20 cellular contexts compared by ENCODE assay signal in genomic region chrX:3442685-3443084, GRCh38.
"Had no signal": no experiment of that assay in that cellular context is flagged by ENCODE, and none has a peak within 500 bp of the region (broad histone marks: within the 10 kb centered on the region; RNA-seq: fewer than 3 reads in every experiment).

No MANE protein-coding gene starts in this region.

- H3K36me3 ChIP-seq: esophagus muscularis mucosa, gastrocnemius medialis, heart right ventricle, tibial nerve, upper lobe of right lung, vagina had no signal

- H3K27ac ChIP-seq: epithelial cell of prostate, esophagus muscularis mucosa, gastrocnemius medialis, parathyroid adenoma, psoas muscle, testis, tibial nerve, upper lobe of right lung, vagina had no signal

- H3K9me3 ChIP-seq: esophagus muscularis mucosa, gastrocnemius medialis, psoas muscle, testis, tibial nerve, upper lobe of right lung, vagina had no signal

- H3K27me3 Mint-ChIP-seq: stimulated activated naive B cell treated with anti-CD40 and anti-IgM and Interleukin-4, amounts not matched to agents 10 μg/mL and 1 μg/mL and 100 μg/mL, for 72 hours; stimulated activated naive CD8-positive, alpha-beta T cell treated with anti-CD3 and anti-CD28 coated beads, Interleukin-15, amount 100 ng/mL, for 72 hours had no signal

- H3K4me3 Mint-ChIP-seq: naive thymus-derived CD4-positive, alpha-beta T cell; nephron progenitor cell; stimulated activated naive B cell treated with anti-CD40 and anti-IgM and Interleukin-4, amounts not matched to agents 10 μg/mL and 1 μg/mL and 100 μg/mL, for 72 hours; stimulated activated naive CD8-positive, alpha-beta T cell treated with anti-CD3 and anti-CD28 coated beads, Interleukin-15, amount 100 ng/mL, for 72 hours had no signal

- H3K4me1 Mint-ChIP-seq: naive thymus-derived CD4-positive, alpha-beta T cell; stimulated activated naive B cell treated with anti-CD40 and anti-IgM and Interleukin-4, amounts not matched to agents 10 μg/mL and 1 μg/mL and 100 μg/mL, for 72 hours; stimulated activated naive CD8-positive, alpha-beta T cell treated with anti-CD3 and anti-CD28 coated beads, Interleukin-15, amount 100 ng/mL, for 72 hours had no signal

- H3K9ac ChIP-seq: parathyroid adenoma had no signal

- DNase-seq: effector memory CD4-positive, alpha-beta T cell; gastrocnemius medialis; hypothalamus; kidney glomerular epithelial cell; naive thymus-derived CD4-positive, alpha-beta T cell; nephron progenitor cell; psoas muscle; retina; stimulated activated CD4-positive, alpha-beta T cell treated with anti-CD3 and anti-CD28 coated beads, Interleukin-2, amount 100 ng/mL, for 24 hours; stimulated activated CD4-positive, alpha-beta T cell treated with anti-CD3 and anti-CD28 coated beads, Interleukin-4, amount 100 ng/mL, for 4 hours; stimulated activated naive B cell treated with anti-CD40 and anti-IgM and Interleukin-4, amounts not matched to agents 10 μg/mL and 1 μg/mL and 100 μg/mL, for 72 hours; stimulated activated naive CD8-positive, alpha-beta T cell treated with anti-CD3 and anti-CD28 coated beads, Interleukin-15, amount 100 ng/mL, for 72 hours; testis; upper lobe of right lung had no signal

- H3K4me1 ChIP-seq: esophagus muscularis mucosa, gastrocnemius medialis, parathyroid adenoma, psoas muscle, testis, tibial nerve, upper lobe of right lung, vagina had no signal

- H3K27me3 ChIP-seq: esophagus muscularis mucosa, gastrocnemius medialis, heart right ventricle, testis, tibial nerve, upper lobe of right lung, vagina had no signal

- H3K27ac Mint-ChIP-seq: naive thymus-derived CD4-positive, alpha-beta T cell; nephron progenitor cell; stimulated activated naive B cell treated with anti-CD40 and anti-IgM and Interleukin-4, amounts not matched to agents 10 μg/mL and 1 μg/mL and 100 μg/mL, for 72 hours; stimulated activated naive CD8-positive, alpha-beta T cell treated with anti-CD3 and anti-CD28 coated beads, Interleukin-15, amount 100 ng/mL, for 72 hours had no signal

- H3K36me3 Mint-ChIP-seq: naive thymus-derived CD4-positive, alpha-beta T cell; stimulated activated naive B cell treated with anti-CD40 and anti-IgM and Interleukin-4, amounts not matched to agents 10 μg/mL and 1 μg/mL and 100 μg/mL, for 72 hours had no signal

- H3K4me3 ChIP-seq: esophagus muscularis mucosa, gastrocnemius medialis, heart right ventricle, psoas muscle, testis, tibial nerve, upper lobe of right lung, vagina had no signal
